ENCODE assay signal across 1 cellular context in the genomic region with DNA sequence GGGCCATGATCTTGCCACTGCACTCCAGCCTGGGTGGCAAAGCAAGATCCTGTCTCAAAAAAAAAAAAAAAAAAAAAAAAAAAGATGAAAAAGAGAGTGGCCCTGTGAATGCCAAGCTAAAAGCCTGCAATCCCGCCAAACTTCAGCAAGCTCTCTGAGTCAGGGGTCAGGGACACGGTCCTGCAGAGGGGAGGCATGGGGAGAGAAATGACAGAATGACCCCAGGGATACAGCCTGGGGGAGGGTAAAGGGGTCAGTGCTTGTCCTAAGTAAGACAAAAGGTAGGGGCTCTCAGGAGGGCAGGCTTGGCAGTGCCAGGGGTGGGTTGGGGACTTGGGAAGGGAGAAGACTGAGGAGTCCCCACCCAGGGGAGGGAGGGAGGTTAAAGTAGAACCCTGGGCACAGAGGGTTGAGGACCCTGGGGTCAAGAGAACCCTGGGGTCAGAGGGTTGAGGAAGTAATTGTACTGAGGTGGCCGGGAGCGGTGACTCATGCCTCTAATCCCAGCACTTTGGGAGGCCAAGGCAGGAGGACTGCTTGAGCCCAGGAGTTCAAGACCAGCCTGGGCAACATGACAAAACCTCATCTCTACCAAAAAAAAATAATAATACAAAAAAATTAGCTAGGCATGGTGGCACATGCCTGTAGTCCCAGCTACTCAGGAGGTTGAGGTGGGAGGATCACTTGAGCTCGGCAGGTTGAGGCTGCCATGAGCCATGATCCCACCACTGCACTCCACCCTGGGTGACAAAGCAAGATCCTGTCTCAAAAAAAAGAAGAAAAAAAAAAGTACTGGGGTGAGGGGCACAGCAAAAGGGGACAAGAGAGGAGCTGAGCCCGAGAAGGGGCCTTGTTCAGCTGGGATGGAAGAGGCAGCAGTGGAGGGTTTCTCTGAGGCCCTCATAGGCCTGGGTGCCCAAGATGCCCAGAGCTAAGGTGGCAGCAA.
TF ChIP-seq lines count a peak whose summit lies in the region.

No MANE protein-coding gene starts in this region.

TF ChIP-seq in HepG2, 621 proteins besides CTCF, POLR2A, EP300 and RAD21 (continues in another document):
- TF ChIP-seq HNRNPL (IDR thresholded peaks at IDR 0.05; ENCODE audit: low read depth, low read length) (0 out of 2 replicates have a peak, but pooled peaks have one; percentile 42), NR2C2 (CRISPR knock-in tag; IDR thresholded peaks at IDR 0.05; ENCODE audit: borderline replicate concordance) (peak; percentile 62), ELF3 (CRISPR knock-in tag; IDR thresholded peaks at IDR 0.05) (peak; percentile 31; the same call in 1 of the 2 replicates), THAP11 (CRISPR knock-in tag; IDR thresholded peaks at IDR 0.05) (no peak), KDM6A (CRISPR knock-in tag; IDR thresholded peaks at IDR 0.05; ENCODE audit: low read depth) (no peak), ZFP36L2 (CRISPR knock-in tag; IDR thresholded peaks at IDR 0.05) (no peak), ZNF563 (CRISPR knock-in tag; IDR thresholded peaks at IDR 0.05) (0 out of 2 replicates have a peak, but pooled peaks have one; percentile 15), RCOR2 (CRISPR knock-in tag; IDR thresholded peaks at IDR 0.05) (peak; percentile 45; the same call in 1 of the 2 replicates), RXRA (CRISPR knock-in tag; IDR thresholded peaks at IDR 0.05) (peak; percentile 14; the same call in 1 of the 2 replicates), MED1 (CRISPR knock-in tag; IDR thresholded peaks at IDR 0.05) (peak; percentile 41; the same call in 1 of the 2 replicates), SRSF1 (optimal IDR thresholded peaks at IDR 0.05; ENCODE audit: low read depth, low read length) (no peak), ZNF746 (CRISPR knock-in tag; IDR thresholded peaks at IDR 0.05) (peak; percentile 49; the same call in 1 of the 2 replicates), NFIB (CRISPR knock-in tag; IDR thresholded peaks at IDR 0.05; ENCODE audit: borderline replicate concordance) (no peak), ZNF550 (CRISPR knock-in tag; IDR thresholded peaks at IDR 0.05; ENCODE audit: borderline replicate concordance) (no peak), FOSL2 (CRISPR knock-in tag; IDR thresholded peaks at IDR 0.05) (peak; percentile 83), ZNF780A (CRISPR knock-in tag; IDR thresholded peaks at IDR 0.05) (no peak), ZMYM3 (CRISPR knock-in tag; IDR thresholded peaks at IDR 0.05) (peak; percentile 74), ZMYM2 (CRISPR knock-in tag; IDR thresholded peaks at IDR 0.05) (peak; percentile 87), SP5 (CRISPR knock-in tag; IDR thresholded peaks at IDR 0.05; ENCODE audit: borderline replicate concordance, low read depth) (no peak), ZNF83 (CRISPR knock-in tag; IDR thresholded peaks at IDR 0.05; ENCODE audit: borderline replicate concordance) (no peak), ADNP (CRISPR knock-in tag; IDR thresholded peaks at IDR 0.05) (peak; percentile 80; the same call in 1 of the 2 replicates), NFKB2 (CRISPR knock-in tag; IDR thresholded peaks at IDR 0.05; ENCODE audit: borderline replicate concordance) (no peak), CHD4 (IDR thresholded peaks at IDR 0.05; ENCODE audit: borderline replicate concordance, low read length) (peak; percentile 77; the same call in 1 of the 2 replicates), KAT8 (CRISPR knock-in tag; IDR thresholded peaks at IDR 0.05) (peak; percentile 26; the same call in 1 of the 2 replicates), NFIC (IDR thresholded peaks at IDR 0.05; ENCODE audit: low read length) (no peak), TCF7L2 (IDR thresholded peaks at IDR 0.05; ENCODE audit: low read depth, low read length) (no peak), MAZ (IDR thresholded peaks at IDR 0.05; ENCODE audit: borderline replicate concordance, low read depth, low read length) (peak; percentile 28; the same call in 1 of the 2 replicates), MAZ (CRISPR knock-in tag; IDR thresholded peaks at IDR 0.05; ENCODE audit: low read depth) (no peak), SOX13 (IDR thresholded peaks at IDR 0.05) (no peak), SOX13 (CRISPR knock-in tag; conservative IDR thresholded peaks at IDR 0.05 in 1 of 2, IDR thresholded peaks at IDR 0.05 in 1 of 2) (0 out of 4 replicates have a peak, but pooled peaks of 1 of the 2 experiments have one; percentile 19), PRMT3 (CRISPR knock-in tag; IDR thresholded peaks at IDR 0.05; ENCODE audit: borderline replicate concordance, low read depth) (no peak), DNMT1 (CRISPR knock-in tag; IDR thresholded peaks at IDR 0.05) (no peak), RARA (CRISPR knock-in tag; IDR thresholded peaks at IDR 0.05) (peak; percentile 54), ZNF530 (CRISPR knock-in tag; IDR thresholded peaks at IDR 0.05; ENCODE audit: low read depth) (no peak), SRY (CRISPR knock-in tag; IDR thresholded peaks at IDR 0.05) (no peak), GTF3A (CRISPR knock-in tag; conservative IDR thresholded peaks at IDR 0.05) (no peak), SNRNP70 (IDR thresholded peaks at IDR 0.05; ENCODE audit: low read depth, low read length) (no peak), NR2F6 (IDR thresholded peaks at IDR 0.05) (peak; percentile 90), NR2F6 (CRISPR knock-in tag; IDR thresholded peaks at IDR 0.05) (peak; percentile 80), PPARG (CRISPR knock-in tag; conservative IDR thresholded peaks at IDR 0.05) (peak; percentile 63; the same call in 1 of the 2 replicates), IRF2 (CRISPR knock-in tag; IDR thresholded peaks at IDR 0.05) (no peak), RELA (CRISPR knock-in tag; IDR thresholded peaks at IDR 0.05) (no peak), SOX6 (IDR thresholded peaks at IDR 0.05) (no peak), SOX6 (CRISPR knock-in tag; IDR thresholded peaks at IDR 0.05) (no peak), FOXA1 (IDR thresholded peaks at IDR 0.05) (0 out of 2 replicates have a peak, but pooled peaks have one; percentile 18), FOXA1 (CRISPR knock-in tag; IDR thresholded peaks at IDR 0.05) (no peak)
- TF ChIP-seq, protein P1, sequence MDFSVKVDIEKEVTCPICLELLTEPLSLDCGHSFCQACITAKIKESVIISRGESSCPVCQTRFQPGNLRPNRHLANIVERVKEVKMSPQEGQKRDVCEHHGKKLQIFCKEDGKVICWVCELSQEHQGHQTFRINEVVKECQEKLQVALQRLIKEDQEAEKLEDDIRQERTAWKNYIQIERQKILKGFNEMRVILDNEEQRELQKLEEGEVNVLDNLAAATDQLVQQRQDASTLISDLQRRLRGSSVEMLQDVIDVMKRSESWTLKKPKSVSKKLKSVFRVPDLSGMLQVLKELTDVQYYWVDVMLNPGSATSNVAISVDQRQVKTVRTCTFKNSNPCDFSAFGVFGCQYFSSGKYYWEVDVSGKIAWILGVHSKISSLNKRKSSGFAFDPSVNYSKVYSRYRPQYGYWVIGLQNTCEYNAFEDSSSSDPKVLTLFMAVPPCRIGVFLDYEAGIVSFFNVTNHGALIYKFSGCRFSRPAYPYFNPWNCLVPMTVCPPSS (IDR thresholded peaks at IDR 0.05) = no peak
- TF ChIP-seq, protein P2, sequence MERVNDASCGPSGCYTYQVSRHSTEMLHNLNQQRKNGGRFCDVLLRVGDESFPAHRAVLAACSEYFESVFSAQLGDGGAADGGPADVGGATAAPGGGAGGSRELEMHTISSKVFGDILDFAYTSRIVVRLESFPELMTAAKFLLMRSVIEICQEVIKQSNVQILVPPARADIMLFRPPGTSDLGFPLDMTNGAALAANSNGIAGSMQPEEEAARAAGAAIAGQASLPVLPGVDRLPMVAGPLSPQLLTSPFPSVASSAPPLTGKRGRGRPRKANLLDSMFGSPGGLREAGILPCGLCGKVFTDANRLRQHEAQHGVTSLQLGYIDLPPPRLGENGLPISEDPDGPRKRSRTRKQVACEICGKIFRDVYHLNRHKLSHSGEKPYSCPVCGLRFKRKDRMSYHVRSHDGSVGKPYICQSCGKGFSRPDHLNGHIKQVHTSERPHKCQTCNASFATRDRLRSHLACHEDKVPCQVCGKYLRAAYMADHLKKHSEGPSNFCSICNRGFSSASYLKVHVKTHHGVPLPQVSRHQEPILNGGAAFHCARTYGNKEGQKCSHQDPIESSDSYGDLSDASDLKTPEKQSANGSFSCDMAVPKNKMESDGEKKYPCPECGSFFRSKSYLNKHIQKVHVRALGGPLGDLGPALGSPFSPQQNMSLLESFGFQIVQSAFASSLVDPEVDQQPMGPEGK (CRISPR knock-in tag; IDR thresholded peaks at IDR 0.05) = peak; percentile 75
- TF ChIP-seq, protein P3, sequence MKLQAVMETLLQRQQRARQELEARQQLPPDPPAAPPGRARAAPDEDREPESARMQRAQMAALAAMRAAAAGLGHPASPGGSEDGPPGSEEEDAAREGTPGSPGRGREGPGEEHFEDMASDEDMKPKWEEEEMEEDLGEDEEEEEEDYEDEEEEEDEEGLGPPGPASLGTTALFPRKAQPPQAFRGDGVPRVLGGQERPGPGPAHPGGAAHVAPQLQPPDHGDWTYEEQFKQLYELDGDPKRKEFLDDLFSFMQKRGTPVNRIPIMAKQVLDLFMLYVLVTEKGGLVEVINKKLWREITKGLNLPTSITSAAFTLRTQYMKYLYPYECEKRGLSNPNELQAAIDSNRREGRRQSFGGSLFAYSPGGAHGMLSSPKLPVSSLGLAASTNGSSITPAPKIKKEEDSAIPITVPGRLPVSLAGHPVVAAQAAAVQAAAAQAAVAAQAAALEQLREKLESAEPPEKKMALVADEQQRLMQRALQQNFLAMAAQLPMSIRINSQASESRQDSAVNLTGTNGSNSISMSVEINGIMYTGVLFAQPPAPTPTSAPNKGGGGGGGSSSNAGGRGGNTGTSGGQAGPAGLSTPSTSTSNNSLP (IDR thresholded peaks at IDR 0.05; ENCODE audit: low read depth, low read length) = no peak
- TF ChIP-seq, protein P4, sequence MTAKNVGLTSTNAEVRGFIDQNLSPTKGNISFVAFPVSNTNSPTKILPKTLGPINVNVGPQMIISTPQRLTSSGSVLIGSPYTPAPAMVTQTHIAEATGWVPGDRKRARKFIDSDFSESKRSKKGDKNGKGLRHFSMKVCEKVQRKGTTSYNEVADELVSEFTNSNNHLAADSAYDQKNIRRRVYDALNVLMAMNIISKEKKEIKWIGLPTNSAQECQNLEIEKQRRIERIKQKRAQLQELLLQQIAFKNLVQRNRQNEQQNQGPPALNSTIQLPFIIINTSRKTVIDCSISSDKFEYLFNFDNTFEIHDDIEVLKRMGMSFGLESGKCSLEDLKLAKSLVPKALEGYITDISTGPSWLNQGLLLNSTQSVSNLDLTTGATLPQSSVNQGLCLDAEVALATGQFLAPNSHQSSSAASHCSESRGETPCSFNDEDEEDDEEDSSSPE (CRISPR knock-in tag; IDR thresholded peaks at IDR 0.05) = peak; percentile 64
- TF ChIP-seq, protein P5, sequence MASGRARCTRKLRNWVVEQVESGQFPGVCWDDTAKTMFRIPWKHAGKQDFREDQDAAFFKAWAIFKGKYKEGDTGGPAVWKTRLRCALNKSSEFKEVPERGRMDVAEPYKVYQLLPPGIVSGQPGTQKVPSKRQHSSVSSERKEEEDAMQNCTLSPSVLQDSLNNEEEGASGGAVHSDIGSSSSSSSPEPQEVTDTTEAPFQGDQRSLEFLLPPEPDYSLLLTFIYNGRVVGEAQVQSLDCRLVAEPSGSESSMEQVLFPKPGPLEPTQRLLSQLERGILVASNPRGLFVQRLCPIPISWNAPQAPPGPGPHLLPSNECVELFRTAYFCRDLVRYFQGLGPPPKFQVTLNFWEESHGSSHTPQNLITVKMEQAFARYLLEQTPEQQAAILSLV (CRISPR knock-in tag; IDR thresholded peaks at IDR 0.05; ENCODE audit: borderline replicate concordance) = no peak
- TF ChIP-seq, protein P6, sequence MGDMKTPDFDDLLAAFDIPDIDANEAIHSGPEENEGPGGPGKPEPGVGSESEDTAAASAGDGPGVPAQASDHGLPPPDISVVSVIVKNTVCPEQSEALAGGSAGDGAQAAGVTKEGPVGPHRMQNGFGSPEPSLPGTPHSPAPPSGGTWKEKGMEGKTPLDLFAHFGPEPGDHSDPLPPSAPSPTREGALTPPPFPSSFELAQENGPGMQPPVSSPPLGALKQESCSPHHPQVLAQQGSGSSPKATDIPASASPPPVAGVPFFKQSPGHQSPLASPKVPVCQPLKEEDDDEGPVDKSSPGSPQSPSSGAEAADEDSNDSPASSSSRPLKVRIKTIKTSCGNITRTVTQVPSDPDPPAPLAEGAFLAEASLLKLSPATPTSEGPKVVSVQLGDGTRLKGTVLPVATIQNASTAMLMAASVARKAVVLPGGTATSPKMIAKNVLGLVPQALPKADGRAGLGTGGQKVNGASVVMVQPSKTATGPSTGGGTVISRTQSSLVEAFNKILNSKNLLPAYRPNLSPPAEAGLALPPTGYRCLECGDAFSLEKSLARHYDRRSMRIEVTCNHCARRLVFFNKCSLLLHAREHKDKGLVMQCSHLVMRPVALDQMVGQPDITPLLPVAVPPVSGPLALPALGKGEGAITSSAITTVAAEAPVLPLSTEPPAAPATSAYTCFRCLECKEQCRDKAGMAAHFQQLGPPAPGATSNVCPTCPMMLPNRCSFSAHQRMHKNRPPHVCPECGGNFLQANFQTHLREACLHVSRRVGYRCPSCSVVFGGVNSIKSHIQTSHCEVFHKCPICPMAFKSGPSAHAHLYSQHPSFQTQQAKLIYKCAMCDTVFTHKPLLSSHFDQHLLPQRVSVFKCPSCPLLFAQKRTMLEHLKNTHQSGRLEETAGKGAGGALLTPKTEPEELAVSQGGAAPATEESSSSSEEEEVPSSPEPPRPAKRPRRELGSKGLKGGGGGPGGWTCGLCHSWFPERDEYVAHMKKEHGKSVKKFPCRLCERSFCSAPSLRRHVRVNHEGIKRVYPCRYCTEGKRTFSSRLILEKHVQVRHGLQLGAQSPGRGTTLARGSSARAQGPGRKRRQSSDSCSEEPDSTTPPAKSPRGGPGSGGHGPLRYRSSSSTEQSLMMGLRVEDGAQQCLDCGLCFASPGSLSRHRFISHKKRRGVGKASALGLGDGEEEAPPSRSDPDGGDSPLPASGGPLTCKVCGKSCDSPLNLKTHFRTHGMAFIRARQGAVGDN (CRISPR knock-in tag; IDR thresholded peaks at IDR 0.05) = no peak; the same call in 1 of the 2 replicates
- TF ChIP-seq, protein P7, sequence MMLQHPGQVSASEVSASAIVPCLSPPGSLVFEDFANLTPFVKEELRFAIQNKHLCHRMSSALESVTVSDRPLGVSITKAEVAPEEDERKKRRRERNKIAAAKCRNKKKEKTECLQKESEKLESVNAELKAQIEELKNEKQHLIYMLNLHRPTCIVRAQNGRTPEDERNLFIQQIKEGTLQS (CRISPR knock-in tag; IDR thresholded peaks at IDR 0.05) = peak; percentile 73; the same call in 1 of the 2 replicates
- TF ChIP-seq, protein P8, sequence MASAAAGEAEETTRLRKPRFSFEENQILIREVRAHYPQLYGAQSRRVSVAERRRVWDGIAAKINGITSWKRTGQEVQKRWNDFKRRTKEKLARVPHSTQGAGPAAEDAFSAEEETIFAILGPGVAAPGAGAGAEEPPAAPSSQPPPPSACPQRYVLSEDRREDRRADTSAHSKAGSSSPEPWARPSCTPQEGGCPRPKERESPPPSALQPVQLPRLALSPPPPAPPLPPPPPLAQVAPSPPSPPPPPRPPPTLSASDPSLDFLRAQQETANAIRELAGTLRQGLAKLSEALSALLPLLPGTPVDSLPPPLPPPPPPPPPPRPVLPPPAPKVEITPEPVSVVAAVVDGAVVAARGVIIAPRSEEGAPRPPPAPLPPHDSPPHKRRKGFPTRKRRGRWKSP (CRISPR knock-in tag; IDR thresholded peaks at IDR 0.05) = 0 out of 2 replicates have a peak, but pooled peaks have one; percentile 28
